In genomic region chr2:95165371-95166064, GRCh38 we compare ENCODE assay signal across 8 cellular contexts.
A peak's percentile ranks its signal among the peaks of the same experiment; 100 is the strongest.
DNase-seq lines count a peak whose midpoint lies in the region; ATAC-seq lines count a peak whose summit lies in the region.

Gene ZNF2 (plus strand): TSS chr2:95165809. CDS start chr2:95176227, 10,418 bp downstream.

- DNase-seq in GM19240 (ENCODE audit: insufficient read length, low spot score), result peak; percentile 97
- DNase-seq in NCI-H524 (lab: John Stamatoyannopoulos, UW), result peak; percentile 95 to 97
- DNase-seq in activated CD4-positive, alpha-beta T cell treated with anti-CD3 and anti-CD28 coated beads for 4 hours, result peak; percentile 96 to 98
- peak; percentile 96 for DNase-seq in kidney glomerular epithelial cell (lab: John Stamatoyannopoulos, UW)
- peak; percentile 92 to 96 for DNase-seq in stimulated activated CD4-positive, alpha-beta T cell treated with anti-CD3 and anti-CD28 coated beads, Interleukin-15, amount 100 ng/mL, for 48 hours (ENCODE audit: low read depth in 2 of 2)

- no peaks in the 10 kb centered on the region for H4K20me1 ChIP-seq in BLaER1

- H3K9ac ChIP-seq in BLaER1, result peak within 1 kb of the TSS; percentile 91

- H3K4me3 ChIP-seq in BLaER1, result peak within 1 kb of the TSS; percentile 81

- H3K4me1 ChIP-seq in BLaER1, result peaks cover 25% of the 10 kb centered on the region

- ATAC-seq in HG03457 (IDR thresholded peaks at IDR 0.05; ENCODE audit: unreplicated experiment), result peak; percentile 81

- no peaks in the 10 kb centered on the region for H3K27me3 ChIP-seq in BLaER1

- no peaks in the 10 kb centered on the region for H3K36me3 ChIP-seq in BLaER1

- H3K9me3 ChIP-seq in BLaER1, result no peaks in the 10 kb centered on the region

- H3K27ac ChIP-seq in BLaER1 (peak within 1 kb of the TSS; percentile 92), cingulate gyrus (ENCODE audit: low read depth, low read length) (peak within 1 kb of the TSS; percentile 96)

- peak within 1 kb of the TSS; percentile 92 for H3K4me2 ChIP-seq in BLaER1

Comparison
In these comparisons a context has a peak if more than half of its experiments do, and no peak if none do; other contexts are left out.
1. Peak in every context shown above with its lines: DNase-seq, ATAC-seq, H3K4me3 ChIP-seq and H3K27ac ChIP-seq.